In genomic region chr17:44198721-44199552, GRCh38 we compare ENCODE assay signal across 9 cellular contexts. TPM values are rescaled to one million over a fixed set of nuclear protein-coding genes. Genes with fewer than 3 reads are reported as not detected.
DNase-seq lines count a peak whose midpoint lies in the region; ATAC-seq, FAIRE-seq and TF ChIP-seq lines count a peak whose summit lies in the region.
"Had no signal": no experiment of that assay in that cellular context is flagged by ENCODE, and none has a peak within 500 bp of the region (broad histone marks: within the 10 kb centered on the region; RNA-seq: fewer than 3 reads in every experiment).

No MANE protein-coding gene starts in this region.

- H3K23ac ChIP-seq in H1 (ENCODE audit: insufficient read length): no peak overlapping the region
- peak overlapping the region; percentile 65 to 75 for H3K23ac ChIP-seq in mesenchymal stem cell (ENCODE audit: low read length in 2 of 2)

- no peak for TF ChIP-seq CTCF in activated CD8-positive, alpha-beta T cell treated with anti-CD3 and anti-CD28 coated beads for 36 hours (IDR thresholded peaks at IDR 0.05)
- TF ChIP-seq CTCF in H1 (IDR thresholded peaks at IDR 0.05; ENCODE audit: control extremely low read depth in 1 of 3, insufficient read depth in 1 of 3, low read depth in 1 of 3, low read length in 3 of 3): no peak
- no peak for TF ChIP-seq CTCF in stomach (IDR thresholded peaks at IDR 0.05)

- H3K27me3 ChIP-seq in H1 (replicated peaks in 1 of 4; ENCODE audit: control insufficient read depth in 3 of 4, extremely low read depth in 1 of 4, insufficient read depth in 3 of 4, low read length in 3 of 4): no peaks in the 10 kb centered on the region
- no peaks in the 10 kb centered on the region for H3K27me3 ChIP-seq in mesenchymal stem cell (ENCODE audit: control insufficient read depth in 1 of 2, insufficient read depth in 1 of 2, low read length in 2 of 2)
- H3K27me3 ChIP-seq in stomach: no peaks in the 10 kb centered on the region

- H3K9ac ChIP-seq in H1 (replicated peaks in 1 of 4; ENCODE audit: extremely low read depth in 1 of 4, low read depth in 3 of 4, low read length in 3 of 4): peak overlapping the region; percentile 74 to 80 (median 77)
- peak overlapping the region; percentile 95 for H3K9ac ChIP-seq in mesenchymal stem cell (ENCODE audit: low read length)

- H3K9me3 ChIP-seq in H1 (ENCODE audit: insufficient read depth in 2 of 2, low read depth in 1 of 2, low read length in 1 of 2) (no peaks in the 10 kb centered on the region), mesenchymal stem cell (ENCODE audit: control insufficient read depth, low read length) (no peaks in the 10 kb centered on the region), stomach (no peaks in the 10 kb centered on the region)

- H4K20me1 ChIP-seq in H1 (replicated peaks in 1 of 2; ENCODE audit: control insufficient read depth in 1 of 2, insufficient read depth in 2 of 2, low read length in 2 of 2): peaks cover 0 to 8% of the 10 kb centered on the region in 2 experiments

- no peak for TF ChIP-seq POLR2A in H1 (IDR thresholded peaks at IDR 0.05; ENCODE audit: control extremely low read depth in 1 of 2, low read depth in 2 of 2, low read length in 2 of 2)
- TF ChIP-seq POLR2A in stomach (IDR thresholded peaks at IDR 0.05): no peak

- no peak overlapping the region for H2AFZ ChIP-seq in H1 (ENCODE audit: low read length)
- H2AFZ ChIP-seq in mesenchymal stem cell (ENCODE audit: low read depth, low read length): no peak overlapping the region

- CTCF ChIA-PET in activated CD8-positive, alpha-beta T cell treated with anti-CD3 and anti-CD28 coated beads for 36 hours (lab: Charles Lee): interaction anchor here (1.0 to 2.7 kb wide), 5 partner anchors 11 to 147 kb away, joined by 4 to 11 read pairs (median 6); partner anchors contain the start of gene GRN
- CTCF ChIA-PET in H1 (lab: Charles Lee; ENCODE audit: partially characterized antibody): interaction anchor here (1.1 to 2.7 kb wide), 9 partner anchors 11 to 156 kb away, joined by 3 to 15 read pairs (median 6); partner anchors contain the start of genes GRN, HDAC5 and TMUB2

- peak overlapping the region; percentile 87 for H3K27ac Mint-ChIP-seq in activated CD8-positive, alpha-beta T cell treated with anti-CD3 and anti-CD28 coated beads for 36 hours

- H3K18ac ChIP-seq in H1 (ENCODE audit: extremely low read depth, low read length) (peak overlapping the region; percentile 78), mesenchymal stem cell (ENCODE audit: low read depth in 1 of 2, low read length in 2 of 2) (peak overlapping the region; percentile 88 to 91)

- H2BK15ac ChIP-seq in H1 (ENCODE audit: low read length) (no peak overlapping the region), mesenchymal stem cell (ENCODE audit: low read depth, poor library complexity, severe bottlenecking) (peak overlapping the region; percentile 94)

- no peak overlapping the region for H3K14ac ChIP-seq in H1 (ENCODE audit: insufficient read length)
- peak overlapping the region in 1 of 2 experiments; percentile 72 for H3K14ac ChIP-seq in mesenchymal stem cell (ENCODE audit: low read length in 2 of 2)

- intact Hi-C loops in activated CD8-positive, alpha-beta T cell treated with anti-CD3 and anti-CD28 coated beads for 36 hours (cut with micrococcal nuclease): no loop called here
- intact Hi-C loops in stomach (cut with DNase I; ENCODE audit: low total_unique reads): no loop called here

- no peak for FAIRE-seq in H1 (lab: Jason Lieb, UNC)
- FAIRE-seq: A204.1 had no signal

- H3K79me2 ChIP-seq in H1 (ENCODE audit: control insufficient read depth in 1 of 2, insufficient read depth in 2 of 2, low read length in 2 of 2): peaks cover 0 to 24% of the 10 kb centered on the region in 2 experiments; a peak in 3 of 4 replicates

- TF ChIP-seq RAD21 in H1 (IDR thresholded peaks at IDR 0.05 in 1 of 2, conservative IDR thresholded peaks at IDR 0.05 in 1 of 2; ENCODE audit: low read depth in 2 of 2, low read length in 2 of 2): no peak

- no peaks in the 10 kb centered on the region for H3K27me3 Mint-ChIP-seq in activated CD8-positive, alpha-beta T cell treated with anti-CD3 and anti-CD28 coated beads for 36 hours

- H4K91ac ChIP-seq in H1 (replicated peaks; ENCODE audit: insufficient read length, low read length) (peak overlapping the region; percentile 37), mesenchymal stem cell (ENCODE audit: low read length) (peak overlapping the region; percentile 98)

- H2BK12ac ChIP-seq in H1 (ENCODE audit: low read depth, low read length): no peak overlapping the region
- peak overlapping the region in 1 of 2 experiments; percentile 45 for H2BK12ac ChIP-seq in mesenchymal stem cell (ENCODE audit: low read length in 2 of 2)

- H3K36me3 ChIP-seq in H1 (ENCODE audit: control insufficient read depth in 2 of 4, insufficient read depth in 4 of 4, low read length in 3 of 4): peaks cover 18 to 29% (median 23%) of the 10 kb centered on the region in 4 experiments
- H3K36me3 ChIP-seq in mesenchymal stem cell (ENCODE audit: control insufficient read depth in 1 of 2, insufficient read depth in 2 of 2, low read depth in 1 of 2, low read length in 2 of 2): peaks cover 36 to 38% of the 10 kb centered on the region in 2 experiments
- peaks cover 34 to 40% (median 38%) of the 10 kb centered on the region in 4 donors for H3K36me3 ChIP-seq in stomach

- H2BK20ac ChIP-seq in H1 (ENCODE audit: low read length): no peak overlapping the region

- H3K4me1 ChIP-seq in H1 (replicated peaks in 1 of 4; ENCODE audit: control insufficient read depth in 3 of 4, insufficient read depth in 4 of 4, low read length in 3 of 4) (peaks cover 2 to 21% (median 6%) of the 10 kb centered on the region in 4 experiments), mesenchymal stem cell (ENCODE audit: control insufficient read depth, insufficient read depth, low read depth, low read length) (peaks cover 18% of the 10 kb centered on the region), stomach (peaks cover 26 to 52% (median 37%) of the 10 kb centered on the region in 4 donors)

- H3K9me3 Mint-ChIP-seq in activated CD8-positive, alpha-beta T cell treated with anti-CD3 and anti-CD28 coated beads for 36 hours: no peaks in the 10 kb centered on the region

- no peak overlapping the region for H2AK5ac ChIP-seq in H1 (ENCODE audit: low read depth, low read length)
- H2AK5ac ChIP-seq in mesenchymal stem cell (ENCODE audit: low read length, severe bottlenecking): peak overlapping the region; percentile 54

- DNase-seq in DMS 273 (lab: John Stamatoyannopoulos, UW; ENCODE audit: unreplicated experiment): peak; percentile 75
- DNase-seq in DMS 273 treated with DMSO at 0.1 percent for 48 hours (lab: John Stamatoyannopoulos, UW): no peak
- peak; percentile 29 for DNase-seq in NCI-H2196 treated with DMSO at 0.1 percent for 48 hours (lab: John Stamatoyannopoulos, UW; ENCODE audit: unreplicated experiment)
- DNase-seq in activated CD8-positive, alpha-beta T cell treated with anti-CD3 and anti-CD28 coated beads for 36 hours: peak; percentile 61
- peak in 1 of 2 experiments; percentile 74 for DNase-seq in H1 (ENCODE audit: low read depth in 1 of 2, low spot score in 2 of 2)
- DNase-seq in mesenchymal stem cell: peak; percentile 61
- peak; percentile 68 for DNase-seq in stomach

- peaks cover 33% of the 10 kb centered on the region for H3K4me1 Mint-ChIP-seq in activated CD8-positive, alpha-beta T cell treated with anti-CD3 and anti-CD28 coated beads for 36 hours (ENCODE audit: low read depth)

- H2BK120ac ChIP-seq in H1 (replicated peaks; ENCODE audit: low read depth, low read length) (no peak overlapping the region), mesenchymal stem cell (ENCODE audit: low read depth, low read length) (peak overlapping the region; percentile 96)

- H3K4me3 ChIP-seq in H1 (ENCODE audit: extremely low read depth in 1 of 4, insufficient read depth in 2 of 4, low read depth in 3 of 4, low read length in 4 of 4): peak overlapping the region; percentile 77 to 98 (median 82)
- peak overlapping the region; percentile 75 to 86 for H3K4me3 ChIP-seq in mesenchymal stem cell (ENCODE audit: insufficient read depth in 1 of 2, low read depth in 1 of 2, low read length in 2 of 2)
- peak overlapping the region; percentile 71 to 99 (median 92) for H3K4me3 ChIP-seq in stomach

- peak overlapping the region; percentile 83 for H3K4me3 Mint-ChIP-seq in activated CD8-positive, alpha-beta T cell treated with anti-CD3 and anti-CD28 coated beads for 36 hours

- peak overlapping the region; percentile 56 for H3K56ac ChIP-seq in H1 (replicated peaks; ENCODE audit: insufficient read length, low read depth, low read length)

- TF ChIP-seq EP300 in H1 (IDR thresholded peaks at IDR 0.05; ENCODE audit: borderline replicate concordance in 1 of 2, low read depth in 2 of 2, low read length in 2 of 2): no peak
- TF ChIP-seq EP300 in stomach (IDR thresholded peaks at IDR 0.05): no peak

- H3K4ac ChIP-seq in H1 (replicated peaks; ENCODE audit: insufficient read length, low read depth, low read length) (no peak overlapping the region), mesenchymal stem cell (ENCODE audit: low read depth in 1 of 2, low read length in 2 of 2) (peak overlapping the region; percentile 68 to 97)

- H3K27ac ChIP-seq in H1 (ENCODE audit: low read depth, low read length) (peak overlapping the region; percentile 64), mesenchymal stem cell (ENCODE audit: low read length, poor library complexity, severe bottlenecking) (peak overlapping the region; percentile 88), stomach (peak overlapping the region; percentile 97 to 100 (median 100))

- H4K5ac ChIP-seq in H1 (ENCODE audit: insufficient read length, low read depth, low read length): no peak overlapping the region

- H3K36me3 Mint-ChIP-seq in activated CD8-positive, alpha-beta T cell treated with anti-CD3 and anti-CD28 coated beads for 36 hours (ENCODE audit: low read depth): peaks cover 15% of the 10 kb centered on the region

- H3K4me2 ChIP-seq in H1 (ENCODE audit: insufficient read depth in 1 of 2, low read depth in 2 of 2, low read length in 2 of 2) (peak overlapping the region; percentile 86 to 97), mesenchymal stem cell (ENCODE audit: low read length, poor library complexity, severe bottlenecking) (peak overlapping the region; percentile 71)

- no peaks in the 10 kb centered on the region; the same call in 1 of the 2 replicates for H3K79me1 ChIP-seq in H1 (ENCODE audit: low read depth, low read length)
- peaks cover 25% of the 10 kb centered on the region for H3K79me1 ChIP-seq in mesenchymal stem cell (replicated peaks; ENCODE audit: low read length, poor library complexity, severe bottlenecking)

- peak; percentile 19 for ATAC-seq in HG02623 (IDR thresholded peaks at IDR 0.05; ENCODE audit: unreplicated experiment)
- peak; percentile 13 for ATAC-seq in activated CD8-positive, alpha-beta T cell treated with anti-CD3 and anti-CD28 coated beads for 36 hours

- H4K8ac ChIP-seq in H1 (ENCODE audit: extremely low read depth, insufficient read depth, low read length) (no peak overlapping the region; the same call in 1 of the 2 replicates), mesenchymal stem cell (ENCODE audit: low read length) (peak overlapping the region; percentile 95)

- H2BK5ac ChIP-seq in H1 (ENCODE audit: low read depth, low read length) (peak overlapping the region; percentile 60; the same call in 1 of the 2 replicates), mesenchymal stem cell (ENCODE audit: low read depth, low read length, poor library complexity, severe bottlenecking) (peak overlapping the region; percentile 95)

- 3% methylated on average over 20 of the region's 68 CpGs; no CpG with 5 or more reads in 1 of the 2 experiments for WGBS in H1 (ENCODE audit: extremely low coverage in 1 of 2, insufficient coverage in 1 of 2, insufficient read length in 1 of 2, insufficient replicate concordance in 2 of 2, low coverage in 1 of 2, low lambda C conversion rate in 2 of 2, missing lambda C conversion rate in 1 of 2), 2 experiments
- 2% methylated on average over 11 of the region's 68 CpGs for WGBS in mesenchymal stem cell
- WGBS in stomach, 5 donors: 0 to 1% (median 0%) methylated on average over 11 to 66 of the region's 68 CpGs

- H3K23me2 ChIP-seq in H1 (ENCODE audit: low read depth, low read length): peaks cover 10% of the 10 kb centered on the region

- POLR2A ChIA-PET in activated CD8-positive, alpha-beta T cell treated with anti-CD3 and anti-CD28 coated beads for 36 hours (lab: Charles Lee): interaction anchor here (0.6 to 3.9 kb wide), 10 partner anchors 8 to 156 kb away, joined by 3 to 35 read pairs (median 4); partner anchors contain the start of genes TMUB2 and UBTF
- POLR2A ChIA-PET in H1 (lab: Charles Lee; ENCODE audit: partially characterized antibody): interaction anchor here (0.6 to 8.5 kb wide), 18 partner anchors 9 to 1201 kb away, joined by 3 to 78 read pairs (median 4); partner anchors contain the start of genes GRN, RPL27, TMUB2 and UBTF

RNA-seq across cellular contexts. Expression of gene ATXN7L3, which starts 0.7 kb away (rescaled TPM):
- total RNA-seq in activated CD8-positive, alpha-beta T cell treated with anti-CD3 and anti-CD28 coated beads for 36 hours: 10 to 100 TPM; 58.1 to 62.3 TPM
- 103 and 106 TPM in 2 replicates for total RNA-seq in H1 (2021; fragmentation: NEBNext Ultra II Directional; extraction: Animal tissue kit (Norgen Biotek cat#: 25700))
- polyA plus RNA-seq in H1 (2011; rRNA removed) (53.7 and 72.5 TPM in 2 replicates), stomach (10 to 100 TPM; 21.0 to 29.9 (median 29.2) TPM)
- 64.5 TPM for polyA plus RNA-seq in H1 (2011; cell fraction: cytosol; rRNA removed)
- 132 TPM for polyA plus RNA-seq in H1 (2011; cell fraction: nucleus; rRNA removed)
- polyA plus RNA-seq in H1 (2012, experiment 1 of 2): 47.6 to 71.4 TPM (median 64.4 TPM) in 4 replicates
- 60.9 TPM for polyA plus RNA-seq in H1 (2012, experiment 2 of 2)
- 50.8 TPM for polyA plus RNA-seq in H1 (2013, experiment 1 of 2)
- 46.4 TPM for polyA plus RNA-seq in H1 (2013, experiment 2 of 2)
- polyA minus RNA-seq in H1 (2011; rRNA and poly(A)+ RNA removed): 51.4 and 62.5 TPM in 2 replicates
- polyA minus RNA-seq in H1 (2011; cell fraction: cytosol; rRNA and poly(A)+ RNA removed): 36.7 TPM
- 68.0 TPM for polyA minus RNA-seq in H1 (2011; cell fraction: nucleus; rRNA and poly(A)+ RNA removed)
- 44.2 TPM for polyA plus RNA-seq in mesenchymal stem cell (2013, experiment 1 of 2)
- 42.8 TPM for polyA plus RNA-seq in mesenchymal stem cell (2013, experiment 2 of 2)
- total RNA-seq in stomach: 10 to 100 TPM; 11.1 to 57.4 (median 43.7) TPM

RNA-seq across cellular contexts. Expression of gene TMUB2, which starts 12.2 kb away (rescaled TPM):
- total RNA-seq in activated CD8-positive, alpha-beta T cell treated with anti-CD3 and anti-CD28 coated beads for 36 hours: 10 to 100 TPM; 17.5 TPM
- 15.7 and 18.5 TPM in 2 replicates for total RNA-seq in H1 (2021; fragmentation: NEBNext Ultra II Directional; extraction: Animal tissue kit (Norgen Biotek cat#: 25700))
- polyA plus RNA-seq in H1 (2011; rRNA removed) (30.5 and 34.7 TPM in 2 replicates), stomach (10 to 100 TPM; 16.2 to 37.8 (median 16.5) TPM)
- 35.0 TPM for polyA plus RNA-seq in H1 (2011; cell fraction: cytosol; rRNA removed)
- 123 TPM for polyA plus RNA-seq in H1 (2011; cell fraction: nucleus; rRNA removed)
- polyA plus RNA-seq in H1 (2012, experiment 1 of 2): 20.5 to 27.2 TPM (median 24.5 TPM) in 4 replicates
- polyA plus RNA-seq in H1 (2012, experiment 2 of 2): 25.0 TPM
- 20.5 TPM for polyA plus RNA-seq in H1 (2013, experiment 1 of 2)
- polyA plus RNA-seq in H1 (2013, experiment 2 of 2): 20.9 TPM
- polyA minus RNA-seq in H1 (2011; rRNA and poly(A)+ RNA removed): 17.9 and 21.7 TPM in 2 replicates
- polyA minus RNA-seq in H1 (2011; cell fraction: cytosol; rRNA and poly(A)+ RNA removed): 10.3 TPM
- 18.4 TPM for polyA minus RNA-seq in H1 (2011; cell fraction: nucleus; rRNA and poly(A)+ RNA removed)
- 26.9 TPM for polyA plus RNA-seq in mesenchymal stem cell (2013, experiment 1 of 2)
- 27.2 TPM for polyA plus RNA-seq in mesenchymal stem cell (2013, experiment 2 of 2)
- total RNA-seq in stomach: 10 to 100 TPM; 10.7 to 62.4 (median 16.2) TPM

RNA-seq across cellular contexts. Expression of gene UBTF, which starts 20.5 kb away (rescaled TPM):
- 100 to 1,000 TPM; 129 to 135 TPM for total RNA-seq in activated CD8-positive, alpha-beta T cell treated with anti-CD3 and anti-CD28 coated beads for 36 hours
- total RNA-seq in H1 (2021; fragmentation: NEBNext Ultra II Directional; extraction: Animal tissue kit (Norgen Biotek cat#: 25700)): 102 and 106 TPM in 2 replicates
- polyA plus RNA-seq in H1 (2011; rRNA removed): 14.7 and 18.0 TPM in 2 replicates
- polyA plus RNA-seq in H1 (2011; cell fraction: cytosol; rRNA removed): 31.4 TPM
- 55.2 TPM for polyA plus RNA-seq in H1 (2011; cell fraction: nucleus; rRNA removed)
- polyA plus RNA-seq in H1 (2012, experiment 1 of 2): 66.1 to 73.3 TPM (median 70.8 TPM) in 4 replicates
- 36.4 TPM for polyA plus RNA-seq in H1 (2012, experiment 2 of 2)
- 64.9 TPM for polyA plus RNA-seq in H1 (2013, experiment 1 of 2)
- polyA plus RNA-seq in H1 (2013, experiment 2 of 2): 63.5 TPM
- polyA minus RNA-seq in H1 (2011; rRNA and poly(A)+ RNA removed): 24.9 and 28.4 TPM in 2 replicates
- 30.1 TPM for polyA minus RNA-seq in H1 (2011; cell fraction: cytosol; rRNA and poly(A)+ RNA removed)
- 42.4 TPM for polyA minus RNA-seq in H1 (2011; cell fraction: nucleus; rRNA and poly(A)+ RNA removed)
- 47.3 TPM for polyA plus RNA-seq in mesenchymal stem cell (2013, experiment 1 of 2)
- polyA plus RNA-seq in mesenchymal stem cell (2013, experiment 2 of 2): 45.8 TPM
- total RNA-seq in stomach: 100 to 1,000 TPM in 2 of 5 donors, 10 to 100 TPM in 3; 35.8 to 198 (median 59.4) TPM
- 10 to 100 TPM; 25.5 to 28.8 (median 27.4) TPM for polyA plus RNA-seq in stomach

RNA-seq across cellular contexts. Expression of gene ASB16, which starts 28.4 kb away (rescaled TPM):
- total RNA-seq in activated CD8-positive, alpha-beta T cell treated with anti-CD3 and anti-CD28 coated beads for 36 hours: under 1 TPM; 0.18 to 0.27 TPM
- total RNA-seq in H1 (2021; fragmentation: NEBNext Ultra II Directional; extraction: Animal tissue kit (Norgen Biotek cat#: 25700)): 0.19 TPM in 1 of 2 replicates, not detected in the other
- polyA plus RNA-seq in H1 (2011; rRNA removed) (0.05 and 0.09 TPM in 2 replicates), stomach (under 1 TPM in 2 of 3 donors, not detected in 1; 0.30 to 0.31 TPM)
- 0.05 TPM for polyA plus RNA-seq in H1 (2011; cell fraction: cytosol; rRNA removed)
- 0.17 TPM for polyA plus RNA-seq in H1 (2011; cell fraction: nucleus; rRNA removed)
- 1.7 to 2.5 TPM (median 2.3 TPM) in 4 replicates for polyA plus RNA-seq in H1 (2012, experiment 1 of 2)
- polyA plus RNA-seq in H1 (2012, experiment 2 of 2): 0.79 TPM
- 0.06 TPM for polyA plus RNA-seq in H1 (2013, experiment 1 of 2)
- 0.04 TPM for polyA plus RNA-seq in H1 (2013, experiment 2 of 2)
- polyA minus RNA-seq in H1 (2011; rRNA and poly(A)+ RNA removed): 0.10 TPM in 1 of 2 replicates, not detected in the other
- not detected for polyA minus RNA-seq in H1 (2011; cell fraction: cytosol; rRNA and poly(A)+ RNA removed)
- not detected for polyA minus RNA-seq in H1 (2011; cell fraction: nucleus; rRNA and poly(A)+ RNA removed)
- 0.07 TPM for polyA plus RNA-seq in mesenchymal stem cell (2013, experiment 1 of 2)
- polyA plus RNA-seq in mesenchymal stem cell (2013, experiment 2 of 2): 0.05 TPM
- under 1 TPM in 1 of 5 donors, not detected in 4; 0.73 TPM for total RNA-seq in stomach

RNA-seq across cellular contexts. Expression of gene HROB, which starts 57.2 kb away (rescaled TPM):
- 10 to 100 TPM; 16.8 to 17.9 TPM for total RNA-seq in activated CD8-positive, alpha-beta T cell treated with anti-CD3 and anti-CD28 coated beads for 36 hours
- total RNA-seq in H1 (2021; fragmentation: NEBNext Ultra II Directional; extraction: Animal tissue kit (Norgen Biotek cat#: 25700)): 18.8 and 19.4 TPM in 2 replicates
- 21.6 and 24.1 TPM in 2 replicates for polyA plus RNA-seq in H1 (2011; rRNA removed)
- 17.5 TPM for polyA plus RNA-seq in H1 (2011; cell fraction: cytosol; rRNA removed)
- polyA plus RNA-seq in H1 (2011; cell fraction: nucleus; rRNA removed): 32.1 TPM
- polyA plus RNA-seq in H1 (2012, experiment 1 of 2): 16.3 to 20.8 TPM (median 17.6 TPM) in 4 replicates
- polyA plus RNA-seq in H1 (2012, experiment 2 of 2): 16.8 TPM
- 10.8 TPM for polyA plus RNA-seq in H1 (2013, experiment 1 of 2)
- polyA plus RNA-seq in H1 (2013, experiment 2 of 2): 10.3 TPM
- polyA minus RNA-seq in H1 (2011; rRNA and poly(A)+ RNA removed): 35.7 and 36.8 TPM in 2 replicates
- 17.8 TPM for polyA minus RNA-seq in H1 (2011; cell fraction: cytosol; rRNA and poly(A)+ RNA removed)
- polyA minus RNA-seq in H1 (2011; cell fraction: nucleus; rRNA and poly(A)+ RNA removed): 18.6 TPM
- 1.6 TPM for polyA plus RNA-seq in mesenchymal stem cell (2013, experiment 1 of 2)
- polyA plus RNA-seq in mesenchymal stem cell (2013, experiment 2 of 2): 1.6 TPM
- total RNA-seq in stomach: 1 to 10 TPM in 2 of 5 donors, under 1 TPM in 1, not detected in 2; 0.14 to 1.7 (median 1.3) TPM
- polyA plus RNA-seq in stomach: 1 to 10 TPM in 1 of 3 donors, under 1 TPM in 2; 0.61 to 2.4 (median 0.62) TPM
